Comparison of ENCODE assay signal across 13 cellular contexts in genomic region chr19:19817357-19817756, GRCh38. TPM values are rescaled to one million over a fixed set of nuclear protein-coding genes. Genes with fewer than 3 reads are reported as not detected.
DNase-seq lines count a peak whose midpoint lies in the region; ATAC-seq and TF ChIP-seq lines count a peak whose summit lies in the region.
"Had no signal": no experiment of that assay in that cellular context is flagged by ENCODE, and none has a peak within 500 bp of the region (broad histone marks: within the 10 kb centered on the region; RNA-seq: fewer than 3 reads in every experiment).

No MANE protein-coding gene starts in this region.

- peak overlapping the region; percentile 51 for H3K27ac ChIP-seq in CD8-positive, alpha-beta T cell (ENCODE audit: low read depth, low read length)
- H3K27ac ChIP-seq in mammary epithelial cell (ENCODE audit: insufficient read depth, low read depth, low read length), result no peak overlapping the region
- H3K27ac ChIP-seq in esophagus squamous epithelium, result no peak overlapping the region
- H3K27ac ChIP-seq in transverse colon, result peak overlapping the region in 1 of 4 donors; percentile 46

- peaks cover 3% of the 10 kb centered on the region for H3K36me3 ChIP-seq in CD8-positive, alpha-beta T cell (ENCODE audit: insufficient read depth, low read length)
- H3K36me3 ChIP-seq in mammary epithelial cell (ENCODE audit: insufficient read depth, low read length), result no peaks in the 10 kb centered on the region
- H3K36me3 ChIP-seq in esophagus squamous epithelium, result peaks cover 0 to 62% (median 0%) of the 10 kb centered on the region in 3 donors
- H3K36me3 ChIP-seq in transverse colon, result peaks cover 0 to 35% (median 0%) of the 10 kb centered on the region in 4 donors

- intact Hi-C loops in CD8-positive, alpha-beta T cell (cut with DNase I, micrococcal nuclease), result loop anchor here in 1 of 2 experiments (1.0 to 2.0 kb wide), 3 partner anchors 15 to 149 kb away; partner anchors contain the start of gene ZNF101
- intact Hi-C loops in mammary epithelial cell (cut with micrococcal nuclease), result no loop called here
- intact Hi-C loops in esophagus squamous epithelium (cut with DNase I), result no loop called here
- intact Hi-C loops in transverse colon (cut with DNase I; ENCODE audit: low total_unique reads), result no loop called here

- no TSS peak for BruUV-seq in mammary epithelial cell (replicated peaks; lab: Mats Ljungman, UMichigan)

- no peaks in the 10 kb centered on the region for H4K20me1 ChIP-seq in mammary epithelial cell (ENCODE audit: insufficient read depth, low read length)

- WGBS in mammary epithelial cell (ENCODE audit: low coverage, missing lambda C conversion rate), result 81% methylated on average over 3 of the region's 3 CpGs
- WGBS in esophagus squamous epithelium, 2 donors, result 73 to 91% methylated on average over 3 of the region's 3 CpGs
- 80 to 95% methylated on average over 3 of the region's 3 CpGs for WGBS in transverse colon (ENCODE audit: low coverage in 1 of 2), 2 donors

- peak in 6 of 7 experiments; percentile 17 to 87 (median 36) for DNase-seq in CD8-positive, alpha-beta T cell
- peak; percentile 53 for DNase-seq in activated CD4-positive, alpha-beta T cell treated with anti-CD3 and anti-CD28 coated beads, Interleukin-2, amount 50 U/mL, for 1 hour
- DNase-seq in activated naive CD8-positive, alpha-beta T cell treated with anti-CD3 and anti-CD28 coated beads for 36 hours, result peak; percentile 77
- peak; percentile 25 to 57 (median 32) for DNase-seq in stimulated activated CD4-positive, alpha-beta T cell treated with anti-CD3 and anti-CD28 coated beads, Interleukin-12 subunit alpha, Interleukin-12 subunit beta, amount 100 ng/mL, for 48 hours (ENCODE audit: low read depth in 2 of 3, low spot score in 1 of 3)
- DNase-seq in mammary epithelial cell (no peak), esophagus squamous epithelium (lab: John Stamatoyannopoulos, UW) (no peak), RPMI8226 (no peak), transverse colon (no peak)
- DNase-seq: GDM1, NCI-H1048, NCI-H526, SW 1271 had no signal

- TF ChIP-seq CTCF in CD8-positive, alpha-beta T cell (IDR thresholded peaks at IDR 0.05), result no peak
- TF ChIP-seq CTCF in mammary epithelial cell (conservative IDR thresholded peaks at IDR 0.05 in 1 of 2, IDR thresholded peaks at IDR 0.05 in 1 of 2; ENCODE audit: extremely low read depth in 1 of 2, insufficient read depth in 1 of 2, low read depth in 1 of 2, low read length in 2 of 2), result no peak
- TF ChIP-seq CTCF in esophagus squamous epithelium (IDR thresholded peaks at IDR 0.05), result no peak
- no peak for TF ChIP-seq CTCF in transverse colon (IDR thresholded peaks at IDR 0.05)

- POLR2A ChIA-PET in CD8-positive, alpha-beta T cell (lab: Charles Lee), result interaction anchor here (1.0 to 3.3 kb wide), 4 partner anchors 40 to 148 kb away, joined by 6 to 14 read pairs (median 10); partner anchors contain the start of genes ZNF101, ZNF14 and ZNF253

- H2AFZ ChIP-seq in mammary epithelial cell (ENCODE audit: low read depth, low read length), result no peak overlapping the region

- H3K27ac Mint-ChIP-seq in CD8-positive, alpha-beta T cell, result peak overlapping the region; percentile 97
- peak overlapping the region; percentile 96 for H3K27ac Mint-ChIP-seq in activated naive CD8-positive, alpha-beta T cell treated with anti-CD3 and anti-CD28 coated beads for 36 hours

- peak overlapping the region; percentile 73 for H3K4me3 Mint-ChIP-seq in CD8-positive, alpha-beta T cell
- peak overlapping the region; percentile 64 for H3K4me3 Mint-ChIP-seq in activated naive CD8-positive, alpha-beta T cell treated with anti-CD3 and anti-CD28 coated beads for 36 hours

- peaks cover 22% of the 10 kb centered on the region for H3K79me2 ChIP-seq in mammary epithelial cell (ENCODE audit: insufficient read depth, low read length)

- H3K36me3 Mint-ChIP-seq in CD8-positive, alpha-beta T cell, result peaks cover 70% of the 10 kb centered on the region
- H3K36me3 Mint-ChIP-seq in activated naive CD8-positive, alpha-beta T cell treated with anti-CD3 and anti-CD28 coated beads for 36 hours, result peaks cover 86% of the 10 kb centered on the region

- CTCF ChIA-PET in CD8-positive, alpha-beta T cell (lab: Charles Lee), result interaction anchor here (0.6 kb wide), 1 partner anchor 665 kb away, joined by 3 read pairs; no protein-coding TSS in a partner anchor
- CTCF ChIA-PET in mammary epithelial cell (lab: Charles Lee; ENCODE audit: low non-redundant PET), result no interaction called here

- TF ChIP-seq POLR2A in esophagus squamous epithelium (IDR thresholded peaks at IDR 0.05), result no peak
- TF ChIP-seq POLR2A in transverse colon (IDR thresholded peaks at IDR 0.05), result no peak

- no peaks in the 10 kb centered on the region for H3K27me3 ChIP-seq in CD8-positive, alpha-beta T cell (ENCODE audit: insufficient read depth, low read length)
- no peaks in the 10 kb centered on the region for H3K27me3 ChIP-seq in mammary epithelial cell (ENCODE audit: insufficient read depth, low read length)
- H3K27me3 ChIP-seq in esophagus squamous epithelium, result no peaks in the 10 kb centered on the region
- no peaks in the 10 kb centered on the region for H3K27me3 ChIP-seq in transverse colon

- H3K4me3 ChIP-seq in CD8-positive, alpha-beta T cell (ENCODE audit: low read depth, low read length), result no peak overlapping the region
- H3K4me3 ChIP-seq in mammary epithelial cell (replicated peaks in 1 of 3; ENCODE audit: insufficient read depth in 1 of 3, low read depth in 2 of 3, low read length in 3 of 3), result no peak overlapping the region
- no peak overlapping the region for H3K4me3 ChIP-seq in esophagus squamous epithelium
- no peak overlapping the region for H3K4me3 ChIP-seq in transverse colon

- H3K9ac ChIP-seq in mammary epithelial cell (ENCODE audit: insufficient read depth, low read length), result no peak overlapping the region

- no peaks in the 10 kb centered on the region for H3K9me3 Mint-ChIP-seq in CD8-positive, alpha-beta T cell
- H3K9me3 Mint-ChIP-seq in activated naive CD8-positive, alpha-beta T cell treated with anti-CD3 and anti-CD28 coated beads for 36 hours, result peaks cover 39% of the 10 kb centered on the region

- H3K4me1 Mint-ChIP-seq in CD8-positive, alpha-beta T cell (ENCODE audit: low read depth), result peaks cover 69% of the 10 kb centered on the region
- peaks cover 48% of the 10 kb centered on the region for H3K4me1 Mint-ChIP-seq in activated naive CD8-positive, alpha-beta T cell treated with anti-CD3 and anti-CD28 coated beads for 36 hours

- no peaks in the 10 kb centered on the region for H3K9me3 ChIP-seq in CD8-positive, alpha-beta T cell (ENCODE audit: low read length)
- H3K9me3 ChIP-seq in mammary epithelial cell (replicated peaks; ENCODE audit: insufficient read depth, low read length) (peaks cover 14% of the 10 kb centered on the region), esophagus squamous epithelium (peaks cover 0 to 66% (median 10%) of the 10 kb centered on the region in 3 donors), transverse colon (peaks cover 10 to 12% of the 10 kb centered on the region in 2 donors)

- in situ Hi-C loops in mammary epithelial cell (cut with MboI; ENCODE audit: low sequenced_read_pairs in 2 of 2) (no loop called here), transverse colon (cut with MboI; ENCODE audit: low pct_ligation_motif_present in 1 of 4, low pct_unique_long_range_greater_than_20kb in 1 of 4, low sequenced_read_pairs in 3 of 4) (no loop called here)

- H3K4me2 ChIP-seq in mammary epithelial cell (ENCODE audit: insufficient read depth, low read depth, low read length), result no peak overlapping the region

- no peak for TF ChIP-seq EP300 in transverse colon (IDR thresholded peaks at IDR 0.05; ENCODE audit: low read depth)

- ATAC-seq in CD8-positive, alpha-beta T cell, result peak; percentile 43
- ATAC-seq: HCT116 had no signal

- no peaks in the 10 kb centered on the region for H3K27me3 Mint-ChIP-seq in CD8-positive, alpha-beta T cell (ENCODE audit: low read depth)
- H3K27me3 Mint-ChIP-seq in activated naive CD8-positive, alpha-beta T cell treated with anti-CD3 and anti-CD28 coated beads for 36 hours, result no peaks in the 10 kb centered on the region

- H3K4me1 ChIP-seq in CD8-positive, alpha-beta T cell (ENCODE audit: insufficient read depth, low read length), result peaks cover 49% of the 10 kb centered on the region
- H3K4me1 ChIP-seq in mammary epithelial cell (ENCODE audit: insufficient read depth, low read length), result no peaks in the 10 kb centered on the region
- peaks cover 7 to 30% (median 10%) of the 10 kb centered on the region in 3 donors for H3K4me1 ChIP-seq in esophagus squamous epithelium
- H3K4me1 ChIP-seq in transverse colon, result peaks cover 0 to 38% (median 14%) of the 10 kb centered on the region in 4 donors

- dilution Hi-C loops in mammary epithelial cell (cut with HindIII; ENCODE audit: low sequenced_read_pairs), result no loop called here

RNA-seq across cellular contexts. Expression of gene ZNF506, which starts 4.2 kb away (rescaled TPM):
- 10 to 100 TPM; 50.2 to 50.4 TPM for total RNA-seq in CD8-positive, alpha-beta T cell
- total RNA-seq in activated naive CD8-positive, alpha-beta T cell treated with anti-CD3 and anti-CD28 coated beads for 36 hours, result 10 to 100 TPM; 28.4 to 31.5 TPM
- total RNA-seq in mammary epithelial cell (10 to 100 TPM in 1 of 2 donors, 1 to 10 TPM in 1; 9.9 to 20.7 TPM), esophagus squamous epithelium (10 to 100 TPM; 12.1 to 24.0 (median 17.8) TPM), transverse colon (10 to 100 TPM; 11.6 to 43.2 (median 25.4) TPM)
- polyA plus RNA-seq in mammary epithelial cell, result 2.3 TPM
- polyA minus RNA-seq in mammary epithelial cell, result 21.8 TPM

RNA-seq across cellular contexts. Expression of gene ZNF253, which starts 48.3 kb away (rescaled TPM):
- 1 to 10 TPM; 2.6 to 3.2 TPM for total RNA-seq in CD8-positive, alpha-beta T cell
- total RNA-seq in activated naive CD8-positive, alpha-beta T cell treated with anti-CD3 and anti-CD28 coated beads for 36 hours, result 10 to 100 TPM; 13.8 to 16.6 TPM
- total RNA-seq in mammary epithelial cell (10 to 100 TPM in 1 of 2 donors, 1 to 10 TPM in 1; 5.6 to 11.5 TPM), esophagus squamous epithelium (1 to 10 TPM in 3 of 4 donors, under 1 TPM in 1; 0.95 to 4.5 (median 2.7) TPM), transverse colon (10 to 100 TPM in 3 of 4 donors, 1 to 10 TPM in 1; 3.7 to 41.6 (median 12.6) TPM)
- 0.88 TPM for polyA plus RNA-seq in mammary epithelial cell
- 0.67 TPM for polyA minus RNA-seq in mammary epithelial cell

Comparison
In these comparisons a context has a peak if more than half of its experiments do, and no peak if none do; other contexts are left out.
1. DNase-seq: peak in CD8-positive, alpha-beta T cell (6 of 7), activated CD4-positive, alpha-beta T cell treated with anti-CD3 and anti-CD28 coated beads, Interleukin-2, amount 50 U/mL, for 1 hour (single experiment), activated naive CD8-positive, alpha-beta T cell treated with anti-CD3 and anti-CD28 coated beads for 36 hours (single experiment) and stimulated activated CD4-positive, alpha-beta T cell treated with anti-CD3 and anti-CD28 coated beads, Interleukin-12 subunit alpha, Interleukin-12 subunit beta, amount 100 ng/mL, for 48 hours (3 of 3); none in mammary epithelial cell (single experiment), esophagus squamous epithelium (single experiment), RPMI8226 (single experiment) and transverse colon (single experiment).